12 cellular contexts compared by ENCODE assay signal in genomic region chr3:56837196-56837955, GRCh38. TPM values are rescaled to one million over a fixed set of nuclear protein-coding genes. Genes with fewer than 3 reads are reported as not detected.
DNase-seq lines count a peak whose midpoint lies in the region; ATAC-seq, FAIRE-seq and TF ChIP-seq lines count a peak whose summit lies in the region.
"Had no signal": no experiment of that assay in that cellular context is flagged by ENCODE, and none has a peak within 500 bp of the region (broad histone marks: within the 10 kb centered on the region; RNA-seq: fewer than 3 reads in every experiment).

No MANE protein-coding gene starts in this region.

- no peaks in the 10 kb centered on the region for H3K9me3 ChIP-seq in HepG2 (ENCODE audit: low read length)
- H3K9me3 ChIP-seq in right lobe of liver = no peaks in the 10 kb centered on the region
- H3K9me3 ChIP-seq in RWPE2 (ENCODE audit: severe bottlenecking) = no peaks in the 10 kb centered on the region

- WGBS in HepG2 (ENCODE audit: low lambda C conversion rate) = 82% methylated on average over 9 of the region's 9 CpGs
- 44% methylated on average over 9 of the region's 9 CpGs for WGBS in right lobe of liver (ENCODE audit: insufficient coverage, low coverage, low lambda C conversion rate, missing lambda C conversion rate)

- H3K4me3 ChIP-seq in HepG2 (replicated peaks in 1 of 3; ENCODE audit: insufficient read depth in 1 of 3, low read depth in 2 of 3, low read length in 3 of 3) (no peak overlapping the region), right lobe of liver (no peak overlapping the region), RWPE2 (ENCODE audit: severe bottlenecking) (no peak overlapping the region)

- no peaks in the 10 kb centered on the region for H3K79me2 ChIP-seq in HepG2 (ENCODE audit: insufficient read depth, low read length)

- intact Hi-C loops in HepG2 (cut with micrococcal nuclease; ENCODE audit: unreplicated experiment) (no loop called here), right lobe of liver (cut with DNase I) (no loop called here)

- no peak overlapping the region for H3K27ac Mint-ChIP-seq in stimulated activated memory B cell treated with anti-CD40 and anti-IgM and Interleukin-4, amounts not matched to agents 10 μg/mL and 1 μg/mL and 100 μg/mL, for 72 hours
- H3K27ac Mint-ChIP-seq: B cell had no signal

- no peak for TF ChIP-seq RAD21 in HepG2 (CRISPR knock-in tag; IDR thresholded peaks at IDR 0.05)

- no peaks in the 10 kb centered on the region for H3K36me3 Mint-ChIP-seq in stimulated activated memory B cell treated with anti-CD40 and anti-IgM and Interleukin-4, amounts not matched to agents 10 μg/mL and 1 μg/mL and 100 μg/mL, for 72 hours

- TF ChIP-seq CTCF in HepG2 (CRISPR knock-in tag; IDR thresholded peaks at IDR 0.05) = no peak
- no peak for TF ChIP-seq CTCF in right lobe of liver (IDR thresholded peaks at IDR 0.05)
- no peak for TF ChIP-seq CTCF in RWPE2 (IDR thresholded peaks at IDR 0.05; ENCODE audit: poor library complexity, severe bottlenecking)

- H3K27me3 ChIP-seq in HepG2 (ENCODE audit: control insufficient read depth in 1 of 2, insufficient read depth in 2 of 2, low read length in 2 of 2) (no peaks in the 10 kb centered on the region), right lobe of liver (no peaks in the 10 kb centered on the region), RWPE2 (ENCODE audit: insufficient read depth, poor library complexity, severe bottlenecking) (no peaks in the 10 kb centered on the region)

- H3K9ac ChIP-seq in HepG2 (ENCODE audit: insufficient read depth, low read depth, low read length) = no peak overlapping the region

- no peaks in the 10 kb centered on the region for H4K20me1 ChIP-seq in HepG2 (ENCODE audit: insufficient read depth, low read length)

- peaks cover 44% of the 10 kb centered on the region for H3K4me1 ChIP-seq in HepG2 (ENCODE audit: insufficient read depth, low read length)
- no peaks in the 10 kb centered on the region for H3K4me1 ChIP-seq in right lobe of liver
- peaks cover 46% of the 10 kb centered on the region for H3K4me1 ChIP-seq in RWPE2 (ENCODE audit: insufficient read depth, poor library complexity, severe bottlenecking)

- no peak for FAIRE-seq in HepG2 (lab: Jason Lieb, UNC)

- no peak overlapping the region for H3K27ac ChIP-seq in HepG2 (ENCODE audit: extremely low read length, insufficient read depth, low read length)
- no peak overlapping the region for H3K27ac ChIP-seq in right lobe of liver
- H3K27ac ChIP-seq in RWPE2 (ENCODE audit: poor library complexity, severe bottlenecking) = peak overlapping the region; percentile 75

- H2AFZ ChIP-seq in HepG2 (ENCODE audit: low read length) = no peak overlapping the region

- no peaks in the 10 kb centered on the region for H3K27me3 Mint-ChIP-seq in stimulated activated memory B cell treated with anti-CD40 and anti-IgM and Interleukin-4, amounts not matched to agents 10 μg/mL and 1 μg/mL and 100 μg/mL, for 72 hours
- H3K27me3 Mint-ChIP-seq: B cell had no signal

- H3K4me1 Mint-ChIP-seq in stimulated activated memory B cell treated with anti-CD40 and anti-IgM and Interleukin-4, amounts not matched to agents 10 μg/mL and 1 μg/mL and 100 μg/mL, for 72 hours = peaks cover 10% of the 10 kb centered on the region

- POLR2A ChIA-PET in HepG2 (lab: Yijun Ruan, JAX) = no interaction called here

- BruUV-seq in HepG2 (replicated peaks; lab: Mats Ljungman, UMichigan) = no TSS peak

- H3K9me3 Mint-ChIP-seq in stimulated activated memory B cell treated with anti-CD40 and anti-IgM and Interleukin-4, amounts not matched to agents 10 μg/mL and 1 μg/mL and 100 μg/mL, for 72 hours = no peaks in the 10 kb centered on the region

- TF ChIP-seq EP300 in HepG2 (IDR thresholded peaks at IDR 0.05; ENCODE audit: low read depth in 2 of 2, low read length in 2 of 2) (no peak), HepG2 (CRISPR knock-in tag; IDR thresholded peaks at IDR 0.05; ENCODE audit: borderline replicate concordance) (no peak)

- TF ChIP-seq POLR2A in HepG2 (IDR thresholded peaks at IDR 0.05; ENCODE audit: insufficient read depth in 1 of 2, low read depth in 2 of 2, low read length in 2 of 2) (no peak), right lobe of liver (IDR thresholded peaks at IDR 0.05) (no peak)

- ATAC-seq in HepG2 (no peak), right lobe of liver (no peak), HG02938 (IDR thresholded peaks at IDR 0.05; ENCODE audit: unreplicated experiment) (peak; percentile 75), RWPE2 (ENCODE audit: low read depth) (peak; percentile 24)
- peak; percentile 67 for ATAC-seq in stimulated activated memory B cell treated with anti-CD40 and anti-IgM and Interleukin-4, amounts not matched to agents 10 μg/mL and 1 μg/mL and 100 μg/mL, for 72 hours

- in situ Hi-C loops in HepG2 (cut with HindIII; ENCODE audit: extremely low pct_ligation_motif_present, low pct_unique_long_range_greater_than_20kb) = no loop called here

- H3K4me2 ChIP-seq in HepG2 (ENCODE audit: low read depth, low read length) = no peak overlapping the region

- CTCF ChIA-PET in HepG2 (lab: Yijun Ruan, JAX; ENCODE audit: low intra/inter-chr PET ratio, low total read pairs) = no interaction called here

- no peak overlapping the region for H3K4me3 Mint-ChIP-seq in stimulated activated memory B cell treated with anti-CD40 and anti-IgM and Interleukin-4, amounts not matched to agents 10 μg/mL and 1 μg/mL and 100 μg/mL, for 72 hours
- H3K4me3 Mint-ChIP-seq: B cell had no signal

- DNase-seq in HepG2 (ENCODE audit: low spot score) (no peak), right lobe of liver (no peak), RWPE2 (ENCODE audit: low spot score) (no peak), HuH-7 (ENCODE audit: low spot score) (no peak), H4 (ENCODE audit: low spot score) (no peak), NCI-H524 treated with DMSO at 0.1 percent for 48 hours (lab: John Stamatoyannopoulos, UW) (no peak)
- DNase-seq: erythroblast; NCI-H1436 treated with DMSO at 0.1 percent for 48 hours; stimulated activated naive CD4-positive, alpha-beta T cell had no signal

- no peaks in the 10 kb centered on the region for H3K36me3 ChIP-seq in HepG2 (replicated peaks in 1 of 2; ENCODE audit: control insufficient read depth in 1 of 2, insufficient read depth in 2 of 2, low read length in 2 of 2)
- H3K36me3 ChIP-seq in right lobe of liver = no peaks in the 10 kb centered on the region
- no peaks in the 10 kb centered on the region for H3K36me3 ChIP-seq in RWPE2 (ENCODE audit: low read depth)

TF ChIP-seq in HepG2, 621 proteins besides CTCF, POLR2A, EP300 and RAD21:
- TF ChIP-seq NCOA2 (CRISPR knock-in tag; IDR thresholded peaks at IDR 0.05) (0 out of 2 replicates have a peak, but pooled peaks have one; percentile 6), ZNF740 (CRISPR knock-in tag; IDR thresholded peaks at IDR 0.05) (no peak)

RNA-seq across cellular contexts. Expression of gene ARHGEF3, which starts 35.6 kb away (rescaled TPM):
- total RNA-seq in HepG2 (2016; rRNA removed; fragmentation: Illumina TruSeq; extraction: Trizol) (23.1 and 32.8 TPM in 2 replicates), right lobe of liver (1 to 10 TPM; 1.0 to 2.9 (median 1.6) TPM)
- total RNA-seq in HepG2 (2016; cell fraction: cytosol; rRNA removed; fragmentation: Illumina TruSeq; extraction: Trizol; ENCODE audit: low read depth) = 4.0 TPM in 2 replicates
- 21.8 and 28.1 TPM in 2 replicates for total RNA-seq in HepG2 (2016; cell fraction: insoluble cytoplasmic fraction; rRNA removed; fragmentation: Illumina TruSeq; extraction: Trizol)
- total RNA-seq in HepG2 (2016; cell fraction: membrane; rRNA removed; fragmentation: Illumina TruSeq; extraction: Trizol) = 17.0 and 18.1 TPM in 2 replicates
- total RNA-seq in HepG2 (2016; cell fraction: nucleus; rRNA removed; fragmentation: Illumina TruSeq; extraction: Trizol) = 24.9 and 26.4 TPM in 2 replicates
- polyA plus RNA-seq in HepG2 (2011; rRNA removed) = 10.3 and 14.8 TPM in 2 replicates
- polyA plus RNA-seq in HepG2 (2011; cell fraction: cytosol; rRNA removed) = 9.2 and 9.4 TPM in 2 replicates
- polyA plus RNA-seq in HepG2 (2011; cell fraction: nucleus; rRNA removed) = 10.3 and 12.6 TPM in 2 replicates
- 9.0 and 10.3 TPM in 2 replicates for polyA plus RNA-seq in HepG2 (2012)
- polyA plus RNA-seq in HepG2 (2016; cell fraction: cytosol; fragmentation: Illumina TruSeq; extraction: Trizol; ENCODE audit: low read depth) = 2.0 and 2.2 TPM in 2 replicates
- polyA plus RNA-seq in HepG2 (2016; cell fraction: insoluble cytoplasmic fraction; fragmentation: Illumina TruSeq; extraction: Trizol; ENCODE audit: low read depth) = 29.1 and 30.2 TPM in 2 replicates
- polyA plus RNA-seq in HepG2 (2016; cell fraction: membrane; fragmentation: Illumina TruSeq; extraction: Trizol; ENCODE audit: low read depth) = 7.6 and 8.1 TPM in 2 replicates
- polyA plus RNA-seq in HepG2 (2016; cell fraction: nucleus; fragmentation: Illumina TruSeq; extraction: Trizol; ENCODE audit: insufficient read depth, low read depth) = 19.5 and 19.8 TPM in 2 replicates
- 11.4 and 21.5 TPM in 2 replicates for polyA minus RNA-seq in HepG2 (2011; rRNA and poly(A)+ RNA removed; ENCODE audit: low replicate concordance)
- 14.4 and 17.7 TPM in 2 replicates for polyA minus RNA-seq in HepG2 (2011; cell fraction: cytosol; rRNA and poly(A)+ RNA removed)
- polyA minus RNA-seq in HepG2 (2011; cell fraction: nucleus; rRNA and poly(A)+ RNA removed) = 21.6 and 31.8 TPM in 2 replicates
- total RNA-seq in H4 (2014; rRNA removed; shearing (Covaris generic)) = 3.1 and 3.8 TPM in 2 replicates

Comparison
In these comparisons a context has a peak if more than half of its experiments do, and no peak if none do; other contexts are left out.
1. ATAC-seq: peak in HG02938 (single experiment), RWPE2 (single experiment) and stimulated activated memory B cell treated with anti-CD40 and anti-IgM and Interleukin-4, amounts not matched to agents 10 μg/mL and 1 μg/mL and 100 μg/mL, for 72 hours (single experiment); none in HepG2 (single experiment) and right lobe of liver (0 of 4).